Comparison of ENCODE assay signal across 8 cellular contexts in the genomic region with DNA sequence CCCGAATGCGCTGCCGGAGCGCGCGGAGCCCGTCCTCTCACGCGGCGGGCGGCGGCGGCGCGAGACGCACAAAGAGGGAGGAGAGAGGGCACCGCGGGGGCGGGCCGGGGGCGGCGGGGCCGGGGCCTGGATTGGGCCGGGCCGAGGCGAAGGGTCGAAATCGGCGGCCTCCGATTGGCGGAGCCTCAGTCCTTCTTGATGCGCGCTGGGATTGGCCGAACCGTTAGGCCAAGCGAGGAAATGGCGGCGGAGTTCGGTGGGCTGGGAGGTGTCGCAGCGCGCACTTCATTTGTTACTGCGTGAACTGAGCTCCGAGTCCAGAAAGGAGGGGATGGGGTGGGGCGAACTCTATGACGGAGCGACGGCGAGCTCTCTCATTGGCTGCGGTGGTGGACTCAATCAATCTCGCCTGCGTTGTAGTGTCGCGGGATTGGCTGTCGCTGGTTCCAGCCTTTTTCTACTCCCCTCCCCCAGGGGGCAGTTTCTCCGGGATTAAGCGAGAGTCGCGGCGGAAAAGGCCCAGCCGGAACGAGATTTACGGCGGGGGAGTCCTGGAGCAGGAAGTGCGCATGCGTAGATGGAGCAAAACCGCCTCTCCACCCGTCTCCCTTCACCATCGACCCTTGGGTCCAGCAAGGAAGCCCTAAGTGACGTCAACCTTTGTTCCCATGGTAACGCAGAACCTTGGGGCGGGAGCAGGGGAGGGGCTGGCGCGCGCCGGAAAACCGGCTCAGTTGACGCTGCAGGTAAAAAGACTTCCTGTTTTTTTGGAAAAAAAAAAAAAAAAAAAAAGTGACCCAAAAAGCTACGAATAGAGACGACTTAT. TPM values are rescaled to one million over a fixed set of nuclear protein-coding genes. Genes with fewer than 3 reads are reported as not detected.
DNase-seq lines count a peak whose midpoint lies in the region; ATAC-seq lines count a peak whose summit lies in the region.

A gene with protein sequence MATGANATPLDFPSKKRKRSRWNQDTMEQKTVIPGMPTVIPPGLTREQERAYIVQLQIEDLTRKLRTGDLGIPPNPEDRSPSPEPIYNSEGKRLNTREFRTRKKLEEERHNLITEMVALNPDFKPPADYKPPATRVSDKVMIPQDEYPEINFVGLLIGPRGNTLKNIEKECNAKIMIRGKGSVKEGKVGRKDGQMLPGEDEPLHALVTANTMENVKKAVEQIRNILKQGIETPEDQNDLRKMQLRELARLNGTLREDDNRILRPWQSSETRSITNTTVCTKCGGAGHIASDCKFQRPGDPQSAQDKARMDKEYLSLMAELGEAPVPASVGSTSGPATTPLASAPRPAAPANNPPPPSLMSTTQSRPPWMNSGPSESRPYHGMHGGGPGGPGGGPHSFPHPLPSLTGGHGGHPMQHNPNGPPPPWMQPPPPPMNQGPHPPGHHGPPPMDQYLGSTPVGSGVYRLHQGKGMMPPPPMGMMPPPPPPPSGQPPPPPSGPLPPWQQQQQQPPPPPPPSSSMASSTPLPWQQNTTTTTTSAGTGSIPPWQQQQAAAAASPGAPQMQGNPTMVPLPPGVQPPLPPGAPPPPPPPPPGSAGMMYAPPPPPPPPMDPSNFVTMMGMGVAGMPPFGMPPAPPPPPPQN (minus strand): TSS at position 70 of the 826 bp plus-strand sequence. CDS start 150 bp downstream, outside the sequence.

- no peaks in the 10 kb centered on the region for H3K27me3 ChIP-seq in effector memory CD4-positive, alpha-beta T cell (replicated peaks; ENCODE audit: control insufficient read depth, insufficient read depth, low read length, poor library complexity, severe bottlenecking)

- H3K4me3 ChIP-seq in effector memory CD4-positive, alpha-beta T cell (ENCODE audit: insufficient read depth, low read depth, low read length, poor library complexity, severe bottlenecking) = peak within 1 kb of the TSS; percentile 71

- peaks cover 44% of the 10 kb centered on the region for H3K4me1 ChIP-seq in effector memory CD4-positive, alpha-beta T cell (ENCODE audit: control insufficient read depth, insufficient read depth, low read length, poor library complexity, severe bottlenecking)

- no peaks in the 10 kb centered on the region for H3K9me3 ChIP-seq in effector memory CD4-positive, alpha-beta T cell (ENCODE audit: control insufficient read depth, low read length)

- ATAC-seq in GM19468 (IDR thresholded peaks at IDR 0.05; ENCODE audit: extremely low read depth, unreplicated experiment) = peak; percentile 74

- peaks cover 37% of the 10 kb centered on the region for H3K36me3 ChIP-seq in effector memory CD4-positive, alpha-beta T cell (ENCODE audit: control insufficient read depth, insufficient read depth, low read length)

- DNase-seq in CMK (ENCODE audit: low read depth) = peak; percentile 96
- peak; percentile 99 for DNase-seq in HS-5 (ENCODE audit: low read depth)
- DNase-seq in NK-92 treated with Interleukin-12 subunit alpha and Interleukin-12 subunit beta, amount 100 ng/mL, for 24 hours (lab: John Stamatoyannopoulos, UW) = peak; percentile 99
- peak; percentile 97 for DNase-seq in activated CD8-positive, alpha-beta memory T cell treated with anti-CD3 and anti-CD28 coated beads for 24 hours
- DNase-seq in effector memory CD4-positive, alpha-beta T cell = peak; percentile 99 to 100 (median 100)
- DNase-seq in lung microvascular endothelial cell (ENCODE audit: low read depth in 2 of 2) = peak; percentile 100
- DNase-seq in stimulated activated CD4-positive, alpha-beta T cell treated with anti-CD3 and anti-CD28 coated beads, TNF-alpha, amount 100 ng/mL, for 48 hours (ENCODE audit: low read depth in 3 of 3) = peak; percentile 96 to 99 (median 98)

- peak within 1 kb of the TSS; percentile 94 for H3K27ac ChIP-seq in effector memory CD4-positive, alpha-beta T cell (ENCODE audit: insufficient read depth, low read length, poor library complexity, severe bottlenecking)

RNA-seq across cellular contexts. Expression of the gene that starts here (rescaled TPM):
- 43.6 and 63.7 TPM in 2 replicates for total RNA-seq in lung microvascular endothelial cell

Comparison
In these comparisons a context has a peak if more than half of its experiments do, and no peak if none do; other contexts are left out.
1. Peak in every context shown above with its lines: DNase-seq, ATAC-seq, H3K4me3 ChIP-seq and H3K27ac ChIP-seq.